In the genomic region with DNA sequence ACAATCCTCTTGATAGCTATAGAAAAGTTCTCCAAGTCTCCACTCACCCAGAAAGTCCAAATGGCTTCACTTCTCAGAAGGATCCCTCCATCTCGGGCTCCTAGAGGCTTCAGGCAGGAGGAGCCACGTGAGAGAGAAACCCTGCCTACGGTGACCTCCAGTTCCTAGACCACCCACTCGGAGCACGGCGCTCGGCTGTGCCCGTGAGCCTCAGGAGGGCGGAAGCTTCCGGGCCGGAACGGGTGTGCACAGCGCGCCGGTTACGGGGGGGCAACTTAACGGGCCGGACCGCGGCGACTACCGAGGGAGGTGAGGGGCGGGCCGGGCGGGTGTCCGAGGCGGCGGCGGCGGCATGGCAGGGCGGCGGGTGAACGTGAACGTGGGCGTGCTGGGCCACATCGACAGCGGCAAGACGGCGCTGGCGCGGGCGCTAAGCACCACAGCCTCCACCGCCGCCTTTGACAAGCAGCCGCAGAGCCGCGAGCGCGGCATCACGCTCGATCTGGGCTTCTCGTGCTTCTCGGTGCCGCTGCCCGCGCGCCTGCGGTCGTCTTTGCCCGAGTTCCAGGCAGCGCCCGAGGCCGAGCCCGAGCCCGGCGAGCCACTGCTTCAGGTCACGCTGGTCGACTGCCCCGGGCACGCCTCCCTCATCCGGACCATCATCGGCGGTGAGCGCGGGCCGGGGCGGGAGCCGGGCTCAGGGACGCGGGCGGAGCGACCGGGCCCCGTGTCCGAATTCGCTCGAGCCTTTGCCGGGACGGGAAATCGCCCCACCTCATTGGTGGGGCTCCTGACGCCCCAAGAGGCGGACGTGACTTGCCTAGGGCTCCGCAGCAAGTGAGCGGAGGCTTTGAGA, we compare ENCODE assay signal across 1 cellular context.
TF ChIP-seq lines count a peak whose summit lies in the region.

A gene with protein sequence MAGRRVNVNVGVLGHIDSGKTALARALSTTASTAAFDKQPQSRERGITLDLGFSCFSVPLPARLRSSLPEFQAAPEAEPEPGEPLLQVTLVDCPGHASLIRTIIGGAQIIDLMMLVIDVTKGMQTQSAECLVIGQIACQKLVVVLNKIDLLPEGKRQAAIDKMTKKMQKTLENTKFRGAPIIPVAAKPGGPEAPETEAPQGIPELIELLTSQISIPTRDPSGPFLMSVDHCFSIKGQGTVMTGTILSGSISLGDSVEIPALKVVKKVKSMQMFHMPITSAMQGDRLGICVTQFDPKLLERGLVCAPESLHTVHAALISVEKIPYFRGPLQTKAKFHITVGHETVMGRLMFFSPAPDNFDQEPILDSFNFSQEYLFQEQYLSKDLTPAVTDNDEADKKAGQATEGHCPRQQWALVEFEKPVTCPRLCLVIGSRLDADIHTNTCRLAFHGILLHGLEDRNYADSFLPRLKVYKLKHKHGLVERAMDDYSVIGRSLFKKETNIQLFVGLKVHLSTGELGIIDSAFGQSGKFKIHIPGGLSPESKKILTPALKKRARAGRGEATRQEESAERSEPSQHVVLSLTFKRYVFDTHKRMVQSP (plus strand): TSS at position 326 of the 856 bp plus-strand sequence. CDS start 27 bp downstream, at position 353.

TF ChIP-seq in GM12878, 131 proteins besides CTCF, POLR2A, EP300 and RAD21 (continued from another document):
- TF ChIP-seq, protein P1, sequence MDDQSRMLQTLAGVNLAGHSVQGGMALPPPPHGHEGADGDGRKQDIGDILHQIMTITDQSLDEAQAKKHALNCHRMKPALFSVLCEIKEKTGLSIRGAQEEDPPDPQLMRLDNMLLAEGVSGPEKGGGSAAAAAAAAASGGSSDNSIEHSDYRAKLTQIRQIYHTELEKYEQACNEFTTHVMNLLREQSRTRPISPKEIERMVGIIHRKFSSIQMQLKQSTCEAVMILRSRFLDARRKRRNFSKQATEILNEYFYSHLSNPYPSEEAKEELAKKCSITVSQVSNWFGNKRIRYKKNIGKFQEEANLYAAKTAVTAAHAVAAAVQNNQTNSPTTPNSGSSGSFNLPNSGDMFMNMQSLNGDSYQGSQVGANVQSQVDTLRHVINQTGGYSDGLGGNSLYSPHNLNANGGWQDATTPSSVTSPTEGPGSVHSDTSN (IDR thresholded peaks at IDR 0.05; ENCODE audit: insufficient replicate concordance, low read depth, low read length): peak; percentile 35
- no peak for TF ChIP-seq SUPT20H (IDR thresholded peaks at IDR 0.05; ENCODE audit: borderline replicate concordance, control insufficient read depth, low read depth, low read length)
- TF ChIP-seq POLR2AphosphoS5 (IDR thresholded peaks at IDR 0.05; ENCODE audit: low read length): peak; percentile 77
- TF ChIP-seq ATF7 (IDR thresholded peaks at IDR 0.05; ENCODE audit: low read depth): no peak
- TF ChIP-seq, protein P2, sequence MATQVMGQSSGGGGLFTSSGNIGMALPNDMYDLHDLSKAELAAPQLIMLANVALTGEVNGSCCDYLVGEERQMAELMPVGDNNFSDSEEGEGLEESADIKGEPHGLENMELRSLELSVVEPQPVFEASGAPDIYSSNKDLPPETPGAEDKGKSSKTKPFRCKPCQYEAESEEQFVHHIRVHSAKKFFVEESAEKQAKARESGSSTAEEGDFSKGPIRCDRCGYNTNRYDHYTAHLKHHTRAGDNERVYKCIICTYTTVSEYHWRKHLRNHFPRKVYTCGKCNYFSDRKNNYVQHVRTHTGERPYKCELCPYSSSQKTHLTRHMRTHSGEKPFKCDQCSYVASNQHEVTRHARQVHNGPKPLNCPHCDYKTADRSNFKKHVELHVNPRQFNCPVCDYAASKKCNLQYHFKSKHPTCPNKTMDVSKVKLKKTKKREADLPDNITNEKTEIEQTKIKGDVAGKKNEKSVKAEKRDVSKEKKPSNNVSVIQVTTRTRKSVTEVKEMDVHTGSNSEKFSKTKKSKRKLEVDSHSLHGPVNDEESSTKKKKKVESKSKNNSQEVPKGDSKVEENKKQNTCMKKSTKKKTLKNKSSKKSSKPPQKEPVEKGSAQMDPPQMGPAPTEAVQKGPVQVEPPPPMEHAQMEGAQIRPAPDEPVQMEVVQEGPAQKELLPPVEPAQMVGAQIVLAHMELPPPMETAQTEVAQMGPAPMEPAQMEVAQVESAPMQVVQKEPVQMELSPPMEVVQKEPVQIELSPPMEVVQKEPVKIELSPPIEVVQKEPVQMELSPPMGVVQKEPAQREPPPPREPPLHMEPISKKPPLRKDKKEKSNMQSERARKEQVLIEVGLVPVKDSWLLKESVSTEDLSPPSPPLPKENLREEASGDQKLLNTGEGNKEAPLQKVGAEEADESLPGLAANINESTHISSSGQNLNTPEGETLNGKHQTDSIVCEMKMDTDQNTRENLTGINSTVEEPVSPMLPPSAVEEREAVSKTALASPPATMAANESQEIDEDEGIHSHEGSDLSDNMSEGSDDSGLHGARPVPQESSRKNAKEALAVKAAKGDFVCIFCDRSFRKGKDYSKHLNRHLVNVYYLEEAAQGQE (IDR thresholded peaks at IDR 0.05; ENCODE audit: low read depth, low read length): no peak
- TF ChIP-seq RAD51 (IDR thresholded peaks at IDR 0.05): no peak
- no peak for TF ChIP-seq NFIC (IDR thresholded peaks at IDR 0.05; ENCODE audit: low read depth, low read length)
- 0 out of 2 replicates have a peak, but pooled peaks have one; percentile 20 for TF ChIP-seq ZSCAN29 (IDR thresholded peaks at IDR 0.05)
- TF ChIP-seq BRCA1 (IDR thresholded peaks at IDR 0.05; ENCODE audit: low read depth, low read length): 0 out of 2 replicates have a peak, but pooled peaks have one; percentile 32
- TF ChIP-seq RB1 (IDR thresholded peaks at IDR 0.05; ENCODE audit: borderline replicate concordance): peak; percentile 82; the same call in 1 of the 2 replicates
- no peak for TF ChIP-seq MTA2 (IDR thresholded peaks at IDR 0.05; ENCODE audit: low read depth)
